In the genomic region with DNA sequence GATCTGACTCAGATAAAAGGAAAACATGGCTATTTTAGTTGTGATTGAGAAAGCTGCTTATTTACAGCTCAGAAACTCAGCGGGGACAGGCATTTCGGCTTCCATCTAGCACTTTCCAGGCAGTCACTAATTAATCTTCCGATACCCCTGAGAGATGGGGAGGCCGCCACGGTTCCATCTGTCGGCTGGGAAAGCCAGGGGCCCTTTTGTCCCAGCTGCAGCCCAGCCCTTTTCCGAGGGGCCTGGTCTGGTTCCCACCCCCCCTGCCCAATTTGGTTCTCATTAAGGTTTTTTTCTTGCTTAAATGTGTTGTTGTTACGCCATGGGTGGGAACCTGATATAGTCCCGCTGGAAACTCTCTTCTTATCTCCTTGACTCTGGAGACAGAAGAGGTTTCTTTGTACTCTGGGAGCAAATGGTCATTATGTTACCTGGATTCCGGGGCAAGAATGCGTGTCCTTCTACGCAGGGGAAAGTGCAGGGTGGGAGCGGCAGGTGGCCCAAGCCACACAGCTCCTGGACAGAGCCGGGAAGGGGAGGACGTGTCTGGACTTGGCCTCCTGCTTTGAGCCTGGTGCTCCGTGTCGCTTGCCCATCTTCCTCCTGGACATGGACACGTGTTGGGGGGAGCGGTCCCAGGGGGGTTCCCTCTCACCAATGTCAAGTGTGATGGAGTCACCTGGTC, we compare ENCODE assay signal across 1 cellular context.
TF ChIP-seq lines count a peak whose summit lies in the region.

No MANE protein-coding gene starts in this region.

TF ChIP-seq in HEK293, 187 proteins besides CTCF, POLR2A, EP300 and RAD21 (continued from another document):
- TF ChIP-seq, protein P1, sequence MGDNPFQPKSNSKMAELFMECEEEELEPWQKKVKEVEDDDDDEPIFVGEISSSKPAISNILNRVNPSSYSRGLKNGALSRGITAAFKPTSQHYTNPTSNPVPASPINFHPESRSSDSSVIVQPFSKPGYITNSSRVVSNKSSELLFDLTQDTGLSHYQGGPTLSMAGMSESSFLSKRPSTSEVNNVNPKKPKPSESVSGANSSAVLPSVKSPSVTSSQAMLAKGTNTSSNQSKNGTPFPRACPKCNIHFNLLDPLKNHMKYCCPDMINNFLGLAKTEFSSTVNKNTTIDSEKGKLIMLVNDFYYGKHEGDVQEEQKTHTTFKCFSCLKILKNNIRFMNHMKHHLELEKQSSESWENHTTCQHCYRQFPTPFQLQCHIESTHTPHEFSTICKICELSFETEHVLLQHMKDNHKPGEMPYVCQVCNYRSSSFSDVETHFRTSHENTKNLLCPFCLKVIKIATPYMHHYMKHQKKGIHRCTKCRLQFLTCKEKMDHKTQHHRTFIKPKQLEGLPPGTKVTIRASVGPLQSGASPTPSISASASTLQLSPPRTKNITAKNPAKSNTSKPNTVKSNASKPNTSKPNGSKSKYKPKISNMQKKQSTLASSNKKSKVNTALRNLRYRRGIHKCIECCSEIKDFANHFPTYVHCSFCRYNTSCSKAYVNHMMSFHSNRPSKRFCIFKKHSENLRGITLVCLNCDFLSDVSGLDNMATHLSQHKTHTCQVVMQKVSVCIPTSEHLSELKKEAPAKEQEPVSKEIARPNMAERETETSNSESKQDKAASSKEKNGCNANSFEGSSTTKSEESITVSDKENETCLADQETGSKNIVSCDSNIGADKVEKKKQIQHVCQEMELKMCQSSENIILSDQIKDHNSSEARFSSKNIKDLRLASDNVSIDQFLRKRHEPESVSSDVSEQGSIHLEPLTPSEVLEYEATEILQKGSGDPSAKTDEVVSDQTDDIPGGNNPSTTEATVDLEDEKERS (tag by site-specific recombination; IDR thresholded peaks at IDR 0.05): no peak
- TF ChIP-seq, protein P2, sequence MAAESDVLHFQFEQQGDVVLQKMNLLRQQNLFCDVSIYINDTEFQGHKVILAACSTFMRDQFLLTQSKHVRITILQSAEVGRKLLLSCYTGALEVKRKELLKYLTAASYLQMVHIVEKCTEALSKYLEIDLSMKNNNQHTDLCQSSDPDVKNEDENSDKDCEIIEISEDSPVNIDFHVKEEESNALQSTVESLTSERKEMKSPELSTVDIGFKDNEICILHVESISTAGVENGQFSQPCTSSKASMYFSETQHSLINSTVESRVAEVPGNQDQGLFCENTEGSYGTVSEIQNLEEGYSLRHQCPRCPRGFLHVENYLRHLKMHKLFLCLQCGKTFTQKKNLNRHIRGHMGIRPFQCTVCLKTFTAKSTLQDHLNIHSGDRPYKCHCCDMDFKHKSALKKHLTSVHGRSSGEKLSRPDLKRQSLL (tag by site-specific recombination; IDR thresholded peaks at IDR 0.05): no peak
- TF ChIP-seq SP7 (tag by site-specific recombination; IDR thresholded peaks at IDR 0.05) (peak; percentile 34), KLF1 (tag by site-specific recombination; IDR thresholded peaks at IDR 0.05) (no peak), IKZF3 (tag by site-specific recombination; IDR thresholded peaks at IDR 0.05) (peak; percentile 22; the same call in 1 of the 2 replicates), ZNF600 (tag by site-specific recombination; IDR thresholded peaks at IDR 0.05) (peak; percentile 36; the same call in 1 of the 2 replicates), ZNF777 (tag by site-specific recombination; IDR thresholded peaks at IDR 0.05; ENCODE audit: borderline replicate concordance) (no peak), ZNF473 (tag by site-specific recombination; IDR thresholded peaks at IDR 0.05) (no peak), ZNF366 (tag by site-specific recombination; conservative IDR thresholded peaks at IDR 0.05) (no peak), ZNF521 (tag by site-specific recombination; IDR thresholded peaks at IDR 0.05) (no peak), RBAK (tag by site-specific recombination; IDR thresholded peaks at IDR 0.05) (no peak), ZNF610 (tag by site-specific recombination; IDR thresholded peaks at IDR 0.05; ENCODE audit: borderline replicate concordance) (no peak), ZNF544 (tag by site-specific recombination; IDR thresholded peaks at IDR 0.05) (no peak), SCRT2 (tag by site-specific recombination; IDR thresholded peaks at IDR 0.05) (peak; percentile 68), YY1 (tag by site-specific recombination; IDR thresholded peaks at IDR 0.05) (no peak), EGR2 (tag by site-specific recombination; IDR thresholded peaks at IDR 0.05; ENCODE audit: low read depth) (no peak), ZNF623 (tag by site-specific recombination; IDR thresholded peaks at IDR 0.05) (no peak), TCF7L2 (IDR thresholded peaks at IDR 0.05; ENCODE audit: borderline replicate concordance, low read depth, low read length) (peak; percentile 45; the same call in 1 of the 2 replicates), ZNF626 (tag by site-specific recombination; IDR thresholded peaks at IDR 0.05) (no peak), ZNF292 (tag by site-specific recombination; IDR thresholded peaks at IDR 0.05; ENCODE audit: borderline replicate concordance, low read depth) (no peak), ZNF112 (tag by site-specific recombination; IDR thresholded peaks at IDR 0.05) (no peak), ZNF350 (tag by site-specific recombination; IDR thresholded peaks at IDR 0.05) (no peak), ZNF701 (tag by site-specific recombination; IDR thresholded peaks at IDR 0.05) (no peak), ZNF561 (tag by site-specific recombination; IDR thresholded peaks at IDR 0.05; ENCODE audit: borderline replicate concordance) (0 out of 2 replicates have a peak, but pooled peaks have one; percentile 32)
- TF ChIP-seq, protein P3, sequence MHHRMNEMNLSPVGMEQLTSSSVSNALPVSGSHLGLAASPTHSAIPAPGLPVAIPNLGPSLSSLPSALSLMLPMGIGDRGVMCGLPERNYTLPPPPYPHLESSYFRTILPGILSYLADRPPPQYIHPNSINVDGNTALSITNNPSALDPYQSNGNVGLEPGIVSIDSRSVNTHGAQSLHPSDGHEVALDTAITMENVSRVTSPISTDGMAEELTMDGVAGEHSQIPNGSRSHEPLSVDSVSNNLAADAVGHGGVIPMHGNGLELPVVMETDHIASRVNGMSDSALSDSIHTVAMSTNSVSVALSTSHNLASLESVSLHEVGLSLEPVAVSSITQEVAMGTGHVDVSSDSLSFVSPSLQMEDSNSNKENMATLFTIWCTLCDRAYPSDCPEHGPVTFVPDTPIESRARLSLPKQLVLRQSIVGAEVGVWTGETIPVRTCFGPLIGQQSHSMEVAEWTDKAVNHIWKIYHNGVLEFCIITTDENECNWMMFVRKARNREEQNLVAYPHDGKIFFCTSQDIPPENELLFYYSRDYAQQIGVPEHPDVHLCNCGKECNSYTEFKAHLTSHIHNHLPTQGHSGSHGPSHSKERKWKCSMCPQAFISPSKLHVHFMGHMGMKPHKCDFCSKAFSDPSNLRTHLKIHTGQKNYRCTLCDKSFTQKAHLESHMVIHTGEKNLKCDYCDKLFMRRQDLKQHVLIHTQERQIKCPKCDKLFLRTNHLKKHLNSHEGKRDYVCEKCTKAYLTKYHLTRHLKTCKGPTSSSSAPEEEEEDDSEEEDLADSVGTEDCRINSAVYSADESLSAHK (tag by site-specific recombination; IDR thresholded peaks at IDR 0.05): peak; percentile 79
- TF ChIP-seq, protein P4, sequence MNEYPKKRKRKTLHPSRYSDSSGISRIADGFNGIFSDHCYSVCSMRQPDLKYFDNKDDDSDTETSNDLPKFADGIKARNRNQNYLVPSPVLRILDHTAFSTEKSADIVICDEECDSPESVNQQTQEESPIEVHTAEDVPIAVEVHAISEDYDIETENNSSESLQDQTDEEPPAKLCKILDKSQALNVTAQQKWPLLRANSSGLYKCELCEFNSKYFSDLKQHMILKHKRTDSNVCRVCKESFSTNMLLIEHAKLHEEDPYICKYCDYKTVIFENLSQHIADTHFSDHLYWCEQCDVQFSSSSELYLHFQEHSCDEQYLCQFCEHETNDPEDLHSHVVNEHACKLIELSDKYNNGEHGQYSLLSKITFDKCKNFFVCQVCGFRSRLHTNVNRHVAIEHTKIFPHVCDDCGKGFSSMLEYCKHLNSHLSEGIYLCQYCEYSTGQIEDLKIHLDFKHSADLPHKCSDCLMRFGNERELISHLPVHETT (tag by site-specific recombination; IDR thresholded peaks at IDR 0.05): no peak
- TF ChIP-seq, protein P5, sequence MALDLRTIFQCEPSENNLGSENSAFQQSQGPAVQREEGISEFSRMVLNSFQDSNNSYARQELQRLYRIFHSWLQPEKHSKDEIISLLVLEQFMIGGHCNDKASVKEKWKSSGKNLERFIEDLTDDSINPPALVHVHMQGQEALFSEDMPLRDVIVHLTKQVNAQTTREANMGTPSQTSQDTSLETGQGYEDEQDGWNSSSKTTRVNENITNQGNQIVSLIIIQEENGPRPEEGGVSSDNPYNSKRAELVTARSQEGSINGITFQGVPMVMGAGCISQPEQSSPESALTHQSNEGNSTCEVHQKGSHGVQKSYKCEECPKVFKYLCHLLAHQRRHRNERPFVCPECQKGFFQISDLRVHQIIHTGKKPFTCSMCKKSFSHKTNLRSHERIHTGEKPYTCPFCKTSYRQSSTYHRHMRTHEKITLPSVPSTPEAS (tag by site-specific recombination; IDR thresholded peaks at IDR 0.05): no peak
- TF ChIP-seq, protein P6, sequence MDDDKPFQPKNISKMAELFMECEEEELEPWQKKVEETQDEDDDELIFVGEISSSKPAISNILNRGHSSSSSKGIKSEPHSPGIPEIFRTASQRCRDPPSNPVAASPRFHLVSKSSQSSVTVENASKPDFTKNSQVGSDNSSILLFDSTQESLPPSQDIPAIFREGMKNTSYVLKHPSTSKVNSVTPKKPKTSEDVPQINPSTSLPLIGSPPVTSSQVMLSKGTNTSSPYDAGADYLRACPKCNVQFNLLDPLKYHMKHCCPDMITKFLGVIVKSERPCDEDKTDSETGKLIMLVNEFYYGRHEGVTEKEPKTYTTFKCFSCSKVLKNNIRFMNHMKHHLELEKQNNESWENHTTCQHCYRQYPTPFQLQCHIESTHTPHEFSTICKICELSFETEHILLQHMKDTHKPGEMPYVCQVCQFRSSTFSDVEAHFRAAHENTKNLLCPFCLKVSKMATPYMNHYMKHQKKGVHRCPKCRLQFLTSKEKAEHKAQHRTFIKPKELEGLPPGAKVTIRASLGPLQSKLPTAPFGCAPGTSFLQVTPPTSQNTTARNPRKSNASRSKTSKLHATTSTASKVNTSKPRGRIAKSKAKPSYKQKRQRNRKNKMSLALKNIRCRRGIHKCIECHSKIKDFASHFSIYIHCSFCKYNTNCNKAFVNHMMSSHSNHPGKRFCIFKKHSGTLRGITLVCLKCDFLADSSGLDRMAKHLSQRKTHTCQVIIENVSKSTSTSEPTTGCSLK (tag by site-specific recombination; IDR thresholded peaks at IDR 0.05): no peak
- TF ChIP-seq, protein P7, sequence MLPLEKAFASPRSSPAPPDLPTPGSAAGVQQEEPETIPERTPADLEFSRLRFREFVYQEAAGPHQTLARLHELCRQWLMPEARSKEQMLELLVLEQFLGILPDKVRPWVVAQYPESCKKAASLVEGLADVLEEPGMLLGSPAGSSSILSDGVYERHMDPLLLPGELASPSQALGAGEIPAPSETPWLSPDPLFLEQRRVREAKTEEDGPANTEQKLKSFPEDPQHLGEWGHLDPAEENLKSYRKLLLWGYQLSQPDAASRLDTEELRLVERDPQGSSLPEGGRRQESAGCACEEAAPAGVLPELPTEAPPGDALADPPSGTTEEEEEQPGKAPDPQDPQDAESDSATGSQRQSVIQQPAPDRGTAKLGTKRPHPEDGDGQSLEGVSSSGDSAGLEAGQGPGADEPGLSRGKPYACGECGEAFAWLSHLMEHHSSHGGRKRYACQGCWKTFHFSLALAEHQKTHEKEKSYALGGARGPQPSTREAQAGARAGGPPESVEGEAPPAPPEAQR (tag by site-specific recombination; IDR thresholded peaks at IDR 0.05): no peak
- TF ChIP-seq, protein P8, sequence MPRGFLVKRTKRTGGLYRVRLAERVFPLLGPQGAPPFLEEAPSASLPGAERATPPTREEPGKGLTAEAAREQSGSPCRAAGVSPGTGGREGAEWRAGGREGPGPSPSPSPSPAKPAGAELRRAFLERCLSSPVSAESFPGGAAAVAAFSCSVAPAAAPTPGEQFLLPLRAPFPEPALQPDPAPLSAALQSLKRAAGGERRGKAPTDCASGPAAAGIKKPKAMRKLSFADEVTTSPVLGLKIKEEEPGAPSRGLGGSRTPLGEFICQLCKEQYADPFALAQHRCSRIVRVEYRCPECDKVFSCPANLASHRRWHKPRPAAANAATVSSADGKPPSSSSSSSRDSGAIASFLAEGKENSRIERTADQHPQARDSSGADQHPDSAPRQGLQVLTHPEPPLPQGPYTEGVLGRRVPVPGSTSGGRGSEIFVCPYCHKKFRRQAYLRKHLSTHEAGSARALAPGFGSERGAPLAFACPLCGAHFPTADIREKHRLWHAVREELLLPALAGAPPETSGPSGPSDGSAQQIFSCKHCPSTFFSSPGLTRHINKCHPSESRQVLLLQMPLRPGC (tag by site-specific recombination; IDR thresholded peaks at IDR 0.05): no peak
- TF ChIP-seq, protein P9, sequence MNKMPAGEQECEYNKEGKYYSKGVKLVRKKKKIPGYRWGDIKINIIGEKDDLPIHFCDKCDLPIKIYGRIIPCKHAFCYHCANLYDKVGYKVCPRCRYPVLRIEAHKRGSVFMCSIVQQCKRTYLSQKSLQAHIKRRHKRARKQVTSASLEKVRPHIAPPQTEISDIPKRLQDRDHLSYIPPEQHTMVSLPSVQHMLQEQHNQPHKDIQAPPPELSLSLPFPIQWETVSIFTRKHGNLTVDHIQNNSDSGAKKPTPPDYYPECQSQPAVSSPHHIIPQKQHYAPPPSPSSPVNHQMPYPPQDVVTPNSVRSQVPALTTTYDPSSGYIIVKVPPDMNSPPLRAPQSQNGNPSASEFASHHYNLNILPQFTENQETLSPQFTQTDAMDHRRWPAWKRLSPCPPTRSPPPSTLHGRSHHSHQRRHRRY (tag by site-specific recombination; IDR thresholded peaks at IDR 0.05): no peak
